ENCODE assay signal across 1 cellular context in genomic region chr4:52248836-52249235, GRCh38.
TF ChIP-seq lines count a peak whose summit lies in the region.

No MANE protein-coding gene starts in this region.

TF ChIP-seq in GM23338, 12 proteins besides CTCF, POLR2A, EP300 and RAD21 (continued from another document):
- TF ChIP-seq ZNF462 (CRISPR knock-in tag; IDR thresholded peaks at IDR 0.05) (no peak), POLR2AphosphoS5 (IDR thresholded peaks at IDR 0.05; ENCODE audit: low read depth) (no peak), ZNF114 (CRISPR knock-in tag; IDR thresholded peaks at IDR 0.05) (no peak), EZH2 (IDR thresholded peaks at IDR 0.05; ENCODE audit: low read depth, unreplicated experiment) (no peak), STAT1 (IDR thresholded peaks at IDR 0.05; ENCODE audit: unreplicated experiment) (no peak), NANOG (IDR thresholded peaks at IDR 0.05; ENCODE audit: borderline replicate concordance) (no peak), JUNB (IDR thresholded peaks at IDR 0.05; ENCODE audit: unreplicated experiment) (no peak), CREB1 (CRISPR knock-in tag; IDR thresholded peaks at IDR 0.05; ENCODE audit: low read depth) (no peak), ZNF331 (CRISPR knock-in tag; IDR thresholded peaks at IDR 0.05; ENCODE audit: low read depth) (no peak)
- TF ChIP-seq, protein P1, sequence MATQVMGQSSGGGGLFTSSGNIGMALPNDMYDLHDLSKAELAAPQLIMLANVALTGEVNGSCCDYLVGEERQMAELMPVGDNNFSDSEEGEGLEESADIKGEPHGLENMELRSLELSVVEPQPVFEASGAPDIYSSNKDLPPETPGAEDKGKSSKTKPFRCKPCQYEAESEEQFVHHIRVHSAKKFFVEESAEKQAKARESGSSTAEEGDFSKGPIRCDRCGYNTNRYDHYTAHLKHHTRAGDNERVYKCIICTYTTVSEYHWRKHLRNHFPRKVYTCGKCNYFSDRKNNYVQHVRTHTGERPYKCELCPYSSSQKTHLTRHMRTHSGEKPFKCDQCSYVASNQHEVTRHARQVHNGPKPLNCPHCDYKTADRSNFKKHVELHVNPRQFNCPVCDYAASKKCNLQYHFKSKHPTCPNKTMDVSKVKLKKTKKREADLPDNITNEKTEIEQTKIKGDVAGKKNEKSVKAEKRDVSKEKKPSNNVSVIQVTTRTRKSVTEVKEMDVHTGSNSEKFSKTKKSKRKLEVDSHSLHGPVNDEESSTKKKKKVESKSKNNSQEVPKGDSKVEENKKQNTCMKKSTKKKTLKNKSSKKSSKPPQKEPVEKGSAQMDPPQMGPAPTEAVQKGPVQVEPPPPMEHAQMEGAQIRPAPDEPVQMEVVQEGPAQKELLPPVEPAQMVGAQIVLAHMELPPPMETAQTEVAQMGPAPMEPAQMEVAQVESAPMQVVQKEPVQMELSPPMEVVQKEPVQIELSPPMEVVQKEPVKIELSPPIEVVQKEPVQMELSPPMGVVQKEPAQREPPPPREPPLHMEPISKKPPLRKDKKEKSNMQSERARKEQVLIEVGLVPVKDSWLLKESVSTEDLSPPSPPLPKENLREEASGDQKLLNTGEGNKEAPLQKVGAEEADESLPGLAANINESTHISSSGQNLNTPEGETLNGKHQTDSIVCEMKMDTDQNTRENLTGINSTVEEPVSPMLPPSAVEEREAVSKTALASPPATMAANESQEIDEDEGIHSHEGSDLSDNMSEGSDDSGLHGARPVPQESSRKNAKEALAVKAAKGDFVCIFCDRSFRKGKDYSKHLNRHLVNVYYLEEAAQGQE (IDR thresholded peaks at IDR 0.05; ENCODE audit: unreplicated experiment), result no peak
